ENCODE assay signal across 24 cellular contexts in genomic region chr3:10917176-10917575, GRCh38.
DNase-seq lines count a peak whose midpoint lies in the region; ATAC-seq, FAIRE-seq and TF ChIP-seq lines count a peak whose summit lies in the region.
"Had no signal": no experiment of that assay in that cellular context is flagged by ENCODE, and none has a peak within 500 bp of the region (broad histone marks: within the 10 kb centered on the region; RNA-seq: fewer than 3 reads in every experiment).

No MANE protein-coding gene starts in this region.

- peaks cover 57% of the 10 kb centered on the region for H3K27me3 Mint-ChIP-seq in H9 (ENCODE audit: low read depth)

- no peak overlapping the region for H3K4me3 Mint-ChIP-seq in H9
- H3K4me3 Mint-ChIP-seq: CD4-positive, alpha-beta memory T cell; naive B cell; stimulated activated memory B cell treated with anti-CD40 and anti-IgM and Interleukin-4, amounts not matched to agents 10 μg/mL and 1 μg/mL and 100 μg/mL, for 72 hours; T-cell had no signal

- H3K9me3 Mint-ChIP-seq in H9 = no peaks in the 10 kb centered on the region

- no peak overlapping the region for H2BK120ac ChIP-seq in H9 (ENCODE audit: low read depth, low read length, poor library complexity, severe bottlenecking)

- no peak overlapping the region for H2AK5ac ChIP-seq in H9 (ENCODE audit: insufficient read length, low read length)

- ATAC-seq in HG02588 (IDR thresholded peaks at IDR 0.05; ENCODE audit: unreplicated experiment) = no peak
- ATAC-seq: stimulated activated memory B cell treated with anti-CD40 and anti-IgM and Interleukin-4, amounts not matched to agents 10 μg/mL and 1 μg/mL and 100 μg/mL, for 72 hours; T-cell had no signal

- H3K4me3 ChIP-seq in fibroblast of mammary gland (ENCODE audit: control insufficient read depth, low read depth, low read length) = no peak overlapping the region

- no peak overlapping the region for H4K5ac ChIP-seq in H9 (ENCODE audit: insufficient read length, low read depth, low read length)

- no peaks in the 10 kb centered on the region for H3K27me3 ChIP-seq in H9 (ENCODE audit: insufficient read depth, low read length)

- H2BK15ac ChIP-seq in H9 (ENCODE audit: low read depth, low read length) = no peak overlapping the region

- no peak overlapping the region for H2BK5ac ChIP-seq in H9 (ENCODE audit: insufficient read length, low read length)

- no peak overlapping the region for H3K9ac ChIP-seq in H9 (ENCODE audit: extremely low read depth, insufficient read length, low read length)

- no peak overlapping the region for H3K4me2 ChIP-seq in H9 (ENCODE audit: insufficient read depth, insufficient read length, low read length)

- TF ChIP-seq CTCF in RWPE1 (conservative IDR thresholded peaks at IDR 0.05; ENCODE audit: low read depth) (no peak), fibroblast of mammary gland (conservative IDR thresholded peaks at IDR 0.05; ENCODE audit: control insufficient read depth, insufficient read depth, low read depth, low read length) (no peak), H9 (conservative IDR thresholded peaks at IDR 0.05) (no peak)

- no peaks in the 10 kb centered on the region for H3K79me2 ChIP-seq in H9 (ENCODE audit: insufficient read depth, low read length)

- no peak overlapping the region for H3K27ac Mint-ChIP-seq in H9
- H3K27ac Mint-ChIP-seq: CD4-positive, alpha-beta memory T cell; naive B cell; stimulated activated memory B cell treated with anti-CD40 and anti-IgM and Interleukin-4, amounts not matched to agents 10 μg/mL and 1 μg/mL and 100 μg/mL, for 72 hours; T-cell had no signal

- no peak overlapping the region for H4K8ac ChIP-seq in H9 (replicated peaks; ENCODE audit: insufficient read length, low read depth, low read length)

- H2BK12ac ChIP-seq in H9 (ENCODE audit: insufficient read length, low read depth, low read length) = no peak overlapping the region

- FAIRE-seq in H54 (lab: Jason Lieb, UNC) = peak; percentile 27
- no peak for FAIRE-seq in urothelium cell line (lab: Jason Lieb, UNC)
- FAIRE-seq: TTC549 had no signal

- H4K20me1 ChIP-seq in H9 (ENCODE audit: control insufficient read depth, insufficient read depth, insufficient read length) = no peaks in the 10 kb centered on the region

- CTCF ChIA-PET in RWPE1 (lab: Yijun Ruan, JAX) = interaction anchor here (0.6 kb wide), 1 partner anchor 133 kb away, joined by 3 read pairs; no protein-coding TSS in a partner anchor

- no peaks in the 10 kb centered on the region for H3K4me1 Mint-ChIP-seq in H9
- H3K4me1 Mint-ChIP-seq: CD4-positive, alpha-beta memory T cell; naive B cell; stimulated activated memory B cell treated with anti-CD40 and anti-IgM and Interleukin-4, amounts not matched to agents 10 μg/mL and 1 μg/mL and 100 μg/mL, for 72 hours; T-cell had no signal

- no peak overlapping the region for H3K4ac ChIP-seq in H9 (ENCODE audit: low read depth, low read length)

- no peak overlapping the region for H3K18ac ChIP-seq in H9 (ENCODE audit: insufficient read length, low read depth, low read length)

- H2AFZ ChIP-seq in H9 (ENCODE audit: low read length) = no peak overlapping the region

- WGBS in H9 (ENCODE audit: extremely low coverage, insufficient read length, low lambda C conversion rate) = no CpG with 5 or more reads among the region's 3 CpGs

- POLR2A ChIA-PET in RWPE1 (lab: Yijun Ruan, JAX; ENCODE audit: low non-redundant PET) = no interaction called here

- no peak overlapping the region for H3K56ac ChIP-seq in H9 (ENCODE audit: insufficient read length, low read depth, low read length)

- no peak overlapping the region for H3T11ph ChIP-seq in H9 (ENCODE audit: low read length)

- H4K91ac ChIP-seq in H9 (ENCODE audit: insufficient read length, low read depth, low read length) = no peak overlapping the region

- H3K23me2 ChIP-seq in H9 (ENCODE audit: insufficient read length, low read depth, low read length, poor library complexity, severe bottlenecking) = no peaks in the 10 kb centered on the region

- no peaks in the 10 kb centered on the region for H3K4me1 ChIP-seq in H9 (ENCODE audit: insufficient read depth, low read length)

- no peaks in the 10 kb centered on the region for H3K36me3 Mint-ChIP-seq in H9 (ENCODE audit: insufficient read depth in 1 of 3, low read depth in 3 of 3)
- H3K36me3 Mint-ChIP-seq: CD4-positive, alpha-beta memory T cell; naive B cell; stimulated activated memory B cell treated with anti-CD40 and anti-IgM and Interleukin-4, amounts not matched to agents 10 μg/mL and 1 μg/mL and 100 μg/mL, for 72 hours; T-cell had no signal

- no peak overlapping the region for H3K14ac ChIP-seq in H9 (ENCODE audit: insufficient read depth, low read length)

- H2BK20ac ChIP-seq in H9 (ENCODE audit: low read depth, low read length, poor library complexity, severe bottlenecking) = no peak overlapping the region

- TF ChIP-seq POLR2A in H54 (IDR thresholded peaks at IDR 0.05; ENCODE audit: low read depth, low read length) = no peak

- H3K23ac ChIP-seq in H9 (ENCODE audit: insufficient read length, low read depth, low read length) = no peak overlapping the region

- no peaks in the 10 kb centered on the region for H3K79me1 ChIP-seq in H9 (ENCODE audit: insufficient read depth, low read depth, low read length, poor library complexity, severe bottlenecking)

- no peak overlapping the region for H3K27ac ChIP-seq in RWPE1
- H3K27ac ChIP-seq in H9 (ENCODE audit: insufficient read length, low read depth, low read length) = no peak overlapping the region

- DNase-seq in H54 (ENCODE audit: insufficient read length, low spot score) (peak; percentile 45), RWPE1 (ENCODE audit: low spot score) (peak; percentile 6), fibroblast of mammary gland (ENCODE audit: low read depth) (peak; percentile 3), urothelium cell line (ENCODE audit: low spot score) (peak; percentile 45), NCI-H510A (lab: John Stamatoyannopoulos, UW) (no peak), H9 (no peak)
- DNase-seq: activated CD4-positive, alpha-beta T cell treated with anti-CD3 and anti-CD28 coated beads for 1 hour; activated naive CD4-positive, alpha-beta T cell; activated T-cell treated with anti-CD3 and anti-CD28 coated beads, Interleukin-2, amount 50 U/mL, for 48 hours; caudate nucleus; CD4-positive, alpha-beta memory T cell; GDM1; glutamatergic neuron; naive B cell; NCI-H1417 treated with DMSO at 0.1 percent for 48 hours; NCI-H2081 treated with DMSO at 0.1 percent for 48 hours; NCI-H345; NCI-H774; nucleus accumbens; SHP77 had no signal

- H3K9me3 ChIP-seq in H9 (ENCODE audit: control insufficient read depth, low read depth, low read length) = no peaks in the 10 kb centered on the region

Comparison
In these comparisons a context has a peak if more than half of its experiments do, and no peak if none do; other contexts are left out.
1. DNase-seq: peak in H54 (single experiment), RWPE1 (single experiment), fibroblast of mammary gland (single experiment) and urothelium cell line (single experiment); none in NCI-H510A (single experiment) and H9 (single experiment).